Comparison of ENCODE assay signal across 8 cellular contexts in genomic region chr18:63161728-63162195, GRCh38.
DNase-seq lines count a peak whose midpoint lies in the region; TF ChIP-seq lines count a peak whose summit lies in the region.

No MANE protein-coding gene starts in this region.

- H3K4me1 ChIP-seq in osteoblast (ENCODE audit: insufficient read depth, low read length) (peaks cover 13% of the 10 kb centered on the region), testis (peaks cover 27% of the 10 kb centered on the region)

- no peak for TF ChIP-seq CTCF in HFF-Myc (IDR thresholded peaks at IDR 0.05; ENCODE audit: low read depth, low read length, missing control alignments)
- no peak for TF ChIP-seq CTCF in epithelial cell of proximal tubule (conservative IDR thresholded peaks at IDR 0.05; ENCODE audit: low read depth, low read length)
- TF ChIP-seq CTCF in osteoblast (IDR thresholded peaks at IDR 0.05; ENCODE audit: extremely low read depth, low read depth, low read length) = no peak
- no peak for TF ChIP-seq CTCF in testis (IDR thresholded peaks at IDR 0.05)

- intact Hi-C loops in testis (cut with DNase I; ENCODE audit: low total_unique reads) = no loop called here

- H2AFZ ChIP-seq in osteoblast (ENCODE audit: low read length) = peak overlapping the region; percentile 51

- peak overlapping the region; percentile 60 for H3K4me2 ChIP-seq in osteoblast (ENCODE audit: insufficient read depth, low read length)

- H3K27ac ChIP-seq in osteoblast (ENCODE audit: low read depth, low read length) (peak overlapping the region; percentile 64), testis (peak overlapping the region; percentile 27 to 47)

- DNase-seq in HFF-Myc (ENCODE audit: extremely low read depth, low read depth) = peak; percentile 71
- peak; percentile 87 for DNase-seq in NCI-H226
- peak; percentile 73 for DNase-seq in activated CD8-positive, alpha-beta memory T cell treated with anti-CD3 and anti-CD28 coated beads, Interleukin-2, amount 50 U/mL, for 24 hours (ENCODE audit: extremely low read depth)
- DNase-seq in epithelial cell of proximal tubule (ENCODE audit: low read depth) = peak; percentile 73
- DNase-seq in osteoblast (ENCODE audit: insufficient read length, low spot score, missing footprints) = peak; percentile 99
- peak; percentile 84 for DNase-seq in testis
- no peak for DNase-seq in NCI-H82 (lab: John Stamatoyannopoulos, UW)

- no peaks in the 10 kb centered on the region for H4K20me1 ChIP-seq in osteoblast (ENCODE audit: insufficient read depth, low read length)

- H3K4me3 ChIP-seq in HFF-Myc (replicated peaks; ENCODE audit: low read depth, low read length) (no peak overlapping the region), epithelial cell of proximal tubule (ENCODE audit: low read depth, low read length) (no peak overlapping the region), osteoblast (ENCODE audit: insufficient read depth, low read length) (no peak overlapping the region), testis (no peak overlapping the region)

- H3K36me3 ChIP-seq in osteoblast (ENCODE audit: insufficient read depth, low read length) = no peaks in the 10 kb centered on the region
- no peaks in the 10 kb centered on the region for H3K36me3 ChIP-seq in testis (ENCODE audit: low read depth, missing control alignments)

- WGBS in testis, 2 donors = 50 to 63% methylated on average over 9 of the region's 9 CpGs

- H3K9me3 ChIP-seq in osteoblast (ENCODE audit: low read depth, low read length) = no peaks in the 10 kb centered on the region
- H3K9me3 ChIP-seq in testis = no peaks in the 10 kb centered on the region

- H3K27me3 ChIP-seq in osteoblast (ENCODE audit: insufficient read depth, low read length) (peaks cover 5% of the 10 kb centered on the region), testis (no peaks in the 10 kb centered on the region)

- TF ChIP-seq POLR2A in GM10847 (IDR thresholded peaks at IDR 0.05; ENCODE audit: extremely low read depth, insufficient read length) = peak; percentile 34
- no peak for TF ChIP-seq POLR2A in testis (IDR thresholded peaks at IDR 0.05)

- no peaks in the 10 kb centered on the region for H3K79me2 ChIP-seq in osteoblast (ENCODE audit: insufficient read depth, low read length)
